ENCODE assay signal across 10 cellular contexts in genomic region chrX:71621644-71622346, GRCh38. TPM values are rescaled to one million over a fixed set of nuclear protein-coding genes. Genes with fewer than 3 reads are reported as not detected.
DNase-seq lines count a peak whose midpoint lies in the region; ATAC-seq and TF ChIP-seq lines count a peak whose summit lies in the region.
"Had no signal": no experiment of that assay in that cellular context is flagged by ENCODE, and none has a peak within 500 bp of the region (broad histone marks: within the 10 kb centered on the region; RNA-seq: fewer than 3 reads in every experiment).

No MANE protein-coding gene starts in this region.

- no peak overlapping the region for H3K9ac ChIP-seq in OCI-LY3 (ENCODE audit: low read length)

- H3K27ac ChIP-seq in C4-2B = peak overlapping the region; percentile 86
- H3K27ac ChIP-seq in OCI-LY3 (ENCODE audit: low read length) = peak overlapping the region; percentile 74
- H3K27ac ChIP-seq in caudate nucleus (ENCODE audit: low read depth, low read length) = no peak overlapping the region

- DNase-seq in endothelial cell (ENCODE audit: low spot score) (no peak), caudate nucleus (lab: John Stamatoyannopoulos, UW) (no peak), GF-D8 (lab: John Stamatoyannopoulos, UW) (no peak)
- no peak for DNase-seq in naive thymus-derived CD8-positive, alpha-beta T cell
- DNase-seq: NCI-H774 had no signal

- H4K20me1 ChIP-seq in OCI-LY3 (ENCODE audit: insufficient read depth, low read length) = no peaks in the 10 kb centered on the region

- H3K27me3 Mint-ChIP-seq in endothelial cell (ENCODE audit: unreplicated experiment) = peaks cover 2% of the 10 kb centered on the region
- H3K27me3 Mint-ChIP-seq in naive thymus-derived CD8-positive, alpha-beta T cell = no peaks in the 10 kb centered on the region

- no peak for ATAC-seq in naive thymus-derived CD8-positive, alpha-beta T cell
- no peak for ATAC-seq in GM18861 (IDR thresholded peaks at IDR 0.05; ENCODE audit: unreplicated experiment)
- ATAC-seq in GM21529 (IDR thresholded peaks at IDR 0.05; ENCODE audit: unreplicated experiment) = no peak

- H3K4me3 Mint-ChIP-seq in endothelial cell (ENCODE audit: unreplicated experiment) = no peak overlapping the region
- H3K4me3 Mint-ChIP-seq in naive thymus-derived CD8-positive, alpha-beta T cell = peak overlapping the region in 6 of 10 donors; percentile 14 to 86 (median 46)

- peak overlapping the region; percentile 31 for H3K27ac Mint-ChIP-seq in endothelial cell (ENCODE audit: unreplicated experiment)
- peak overlapping the region; percentile 87 to 95 (median 91) for H3K27ac Mint-ChIP-seq in naive thymus-derived CD8-positive, alpha-beta T cell

- no peak for TF ChIP-seq CTCF in C4-2B (conservative IDR thresholded peaks at IDR 0.05)
- no peak for TF ChIP-seq CTCF in OCI-LY3 (IDR thresholded peaks at IDR 0.05; ENCODE audit: low read depth, low read length)
- no peak for TF ChIP-seq CTCF in endothelial cell (IDR thresholded peaks at IDR 0.05; ENCODE audit: unreplicated experiment)

- no peaks in the 10 kb centered on the region for H3K9me3 ChIP-seq in OCI-LY3 (ENCODE audit: insufficient read depth, low read length)
- H3K9me3 ChIP-seq: thoracic aorta had no signal

- peaks cover 9% of the 10 kb centered on the region for H3K36me3 ChIP-seq in OCI-LY3 (replicated peaks; ENCODE audit: low read depth, low read length)
- H3K36me3 ChIP-seq: thoracic aorta had no signal

- H3K36me3 Mint-ChIP-seq in endothelial cell (ENCODE audit: low read depth, unreplicated experiment) = peaks cover 6% of the 10 kb centered on the region
- peaks cover 0 to 2% (median 0%) of the 10 kb centered on the region in 3 donors for H3K36me3 Mint-ChIP-seq in naive thymus-derived CD8-positive, alpha-beta T cell

- H3K27me3 ChIP-seq in OCI-LY3 (ENCODE audit: low read depth, low read length) = no peaks in the 10 kb centered on the region

- H2AFZ ChIP-seq in OCI-LY3 (ENCODE audit: low read depth, low read length) = no peak overlapping the region

- no peaks in the 10 kb centered on the region for H3K79me2 ChIP-seq in OCI-LY3 (ENCODE audit: low read length)

- peaks cover 75% of the 10 kb centered on the region for H3K4me1 ChIP-seq in OCI-LY3 (ENCODE audit: low read length)

- H3K4me1 Mint-ChIP-seq in endothelial cell (ENCODE audit: unreplicated experiment) = peaks cover 20% of the 10 kb centered on the region
- H3K4me1 Mint-ChIP-seq in naive thymus-derived CD8-positive, alpha-beta T cell = peaks cover 18 to 71% (median 64%) of the 10 kb centered on the region in 4 donors

- peak overlapping the region; percentile 57; the same call in 1 of the 2 replicates for H3K4me2 ChIP-seq in OCI-LY3 (ENCODE audit: low read length)

- POLR2A ChIA-PET in naive thymus-derived CD8-positive, alpha-beta T cell (lab: Charles Lee) = interaction anchor here (1.0 to 4.1 kb wide), 2 partner anchors 15 to 89 kb away, joined by 3 to 17 read pairs; partner anchors contain the start of gene OGT

- no peak overlapping the region for H3K4me3 ChIP-seq in OCI-LY3 (ENCODE audit: low read length)
- H3K4me3 ChIP-seq: thoracic aorta had no signal

- H3K9me3 Mint-ChIP-seq in endothelial cell (ENCODE audit: unreplicated experiment) = no peaks in the 10 kb centered on the region
- no peaks in the 10 kb centered on the region for H3K9me3 Mint-ChIP-seq in naive thymus-derived CD8-positive, alpha-beta T cell

RNA-seq across cellular contexts. Expression of gene CXCR3, which starts 3.5 kb away (rescaled TPM):
- total RNA-seq in endothelial cell (ENCODE audit: unreplicated experiment) = 0.54 TPM
- 10 to 100 TPM; 10.4 to 10.5 TPM for total RNA-seq in naive thymus-derived CD8-positive, alpha-beta T cell
- polyA plus RNA-seq in naive thymus-derived CD8-positive, alpha-beta T cell = 10 to 100 TPM; 23.5 to 34.7 (median 33.6) TPM

RNA-seq across cellular contexts. Expression of gene GCNA, which starts 43.6 kb away (rescaled TPM):
- total RNA-seq in endothelial cell (ENCODE audit: unreplicated experiment) = 3.0 TPM
- 10 to 100 TPM; 11.6 to 12.1 TPM for total RNA-seq in naive thymus-derived CD8-positive, alpha-beta T cell
- 1 to 10 TPM in 1 of 3 donors, under 1 TPM in 2; 0.34 to 1.3 (median 0.77) TPM for polyA plus RNA-seq in naive thymus-derived CD8-positive, alpha-beta T cell
